Comparison of ENCODE assay signal across 16 cellular contexts in the genomic region with DNA sequence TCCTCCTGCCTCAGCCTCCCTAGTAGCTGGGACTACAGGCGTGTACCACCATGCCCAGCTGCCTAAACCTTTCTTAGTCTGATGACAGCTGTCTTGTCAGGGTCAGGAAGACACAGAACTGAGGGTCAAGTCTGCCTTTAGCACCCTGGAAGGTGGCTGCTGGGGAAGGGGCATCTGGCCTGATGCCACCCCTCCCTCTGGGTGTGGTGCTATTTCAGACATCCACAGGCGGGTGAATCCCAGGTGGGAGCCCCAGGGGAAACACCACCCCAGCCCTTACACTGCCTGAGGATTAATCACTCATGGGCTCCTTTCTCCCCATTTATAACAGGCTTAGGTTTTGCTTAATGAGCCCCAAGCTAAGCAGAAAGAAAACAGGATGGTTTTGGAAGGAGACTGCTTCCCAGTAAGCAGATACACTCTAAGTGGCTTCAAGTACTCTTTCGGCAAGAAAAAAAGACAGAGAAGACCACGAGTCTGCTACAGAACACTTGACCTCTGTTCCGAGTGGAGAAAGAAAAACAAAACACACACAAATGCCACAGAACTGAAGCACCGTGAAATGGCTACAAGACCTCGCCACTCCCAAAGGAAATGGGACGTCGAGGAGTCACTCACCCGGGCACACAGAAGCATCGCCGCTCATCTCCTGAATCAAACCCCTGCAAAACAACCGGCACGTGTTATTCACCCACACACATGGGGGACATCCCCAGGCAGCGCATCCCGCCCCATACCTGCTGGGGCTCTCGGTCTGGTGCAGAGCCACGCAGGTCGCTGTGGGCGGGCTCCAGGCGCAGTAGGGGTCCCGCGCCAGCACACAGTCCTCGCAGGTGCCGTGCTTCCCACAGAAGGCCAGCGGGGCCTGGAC.
DNase-seq lines count a peak whose midpoint lies in the region; ATAC-seq and TF ChIP-seq lines count a peak whose summit lies in the region.
"Had no signal": no experiment of that assay in that cellular context is flagged by ENCODE, and none has a peak within 500 bp of the region (broad histone marks: within the 10 kb centered on the region; RNA-seq: fewer than 3 reads in every experiment).

No MANE protein-coding gene starts in this region.

- peak overlapping the region in 4 of 8 donors; percentile 27 to 87 (median 80) for H3K27ac ChIP-seq in spleen
- H3K27ac ChIP-seq: thoracic aorta had no signal

- no peaks in the 10 kb centered on the region for H3K9me3 ChIP-seq in spleen
- H3K9me3 ChIP-seq: thoracic aorta had no signal

- 75 to 90% (median 87%) methylated on average over 14 to 26 of the region's 26 CpGs for WGBS in spleen, 5 donors

- peaks cover 19 to 36% of the 10 kb centered on the region in 2 donors for H3K36me3 Mint-ChIP-seq in activated T-cell treated with anti-CD3 and anti-CD28 coated beads, Interleukin-2, amount 50 U/mL, for 72 hours (ENCODE audit: insufficient read depth in 2 of 2)
- H3K36me3 Mint-ChIP-seq in T-cell: peaks cover 68% of the 10 kb centered on the region
- peaks cover 85% of the 10 kb centered on the region for H3K36me3 Mint-ChIP-seq in effector memory CD8-positive, alpha-beta T cell (ENCODE audit: insufficient read depth)

- H3K27me3 Mint-ChIP-seq in activated T-cell treated with anti-CD3 and anti-CD28 coated beads, Interleukin-2, amount 50 U/mL, for 72 hours (ENCODE audit: low read depth): no peaks in the 10 kb centered on the region
- no peaks in the 10 kb centered on the region for H3K27me3 Mint-ChIP-seq in T-cell
- no peaks in the 10 kb centered on the region for H3K27me3 Mint-ChIP-seq in effector memory CD8-positive, alpha-beta T cell

- no peak for TF ChIP-seq CTCF in spleen (IDR thresholded peaks at IDR 0.05 in 8 of 11, conservative IDR thresholded peaks at IDR 0.05 in 3 of 11)

- peaks cover 63% of the 10 kb centered on the region for H3K4me1 Mint-ChIP-seq in activated T-cell treated with anti-CD3 and anti-CD28 coated beads, Interleukin-2, amount 50 U/mL, for 72 hours (ENCODE audit: low read depth)
- H3K4me1 Mint-ChIP-seq in T-cell: peaks cover 61 to 69% (median 67%) of the 10 kb centered on the region in 3 donors
- peaks cover 17 to 22% of the 10 kb centered on the region in 2 donors for H3K4me1 Mint-ChIP-seq in effector memory CD8-positive, alpha-beta T cell (ENCODE audit: low read depth in 2 of 2)

- no peak for TF ChIP-seq POLR2A in spleen (IDR thresholded peaks at IDR 0.05)

- H3K27me3 ChIP-seq in spleen (replicated peaks in 1 of 7): no peaks in the 10 kb centered on the region

- peaks cover 4 to 81% (median 24%) of the 10 kb centered on the region in 6 donors for H3K4me1 ChIP-seq in spleen

- H3K9me3 Mint-ChIP-seq in activated T-cell treated with anti-CD3 and anti-CD28 coated beads, Interleukin-2, amount 50 U/mL, for 72 hours: no peaks in the 10 kb centered on the region
- H3K9me3 Mint-ChIP-seq in T-cell: no peaks in the 10 kb centered on the region
- H3K9me3 Mint-ChIP-seq in effector memory CD8-positive, alpha-beta T cell: no peaks in the 10 kb centered on the region

- POLR2A ChIA-PET in T-cell (lab: Charles Lee): no interaction called here

- no peak overlapping the region for H3K4me3 ChIP-seq in spleen
- H3K4me3 ChIP-seq: thoracic aorta had no signal

- intact Hi-C loops in spleen (cut with DNase I; ENCODE audit: low total_unique reads): no loop called here

- in situ Hi-C loops in KBM-7 (cut with MboI; ENCODE audit: low pct_unique_long_range_greater_than_20kb, low sequenced_read_pairs): no loop called here

- CTCF ChIA-PET in T-cell (lab: Charles Lee): interaction anchor here in 1 of 2 donors (2.4 kb wide), 1 partner anchor 168 kb away, joined by 12 read pairs; no protein-coding TSS in a partner anchor

- peak overlapping the region; percentile 85 for H3K27ac Mint-ChIP-seq in activated T-cell treated with anti-CD3 and anti-CD28 coated beads, Interleukin-2, amount 50 U/mL, for 72 hours
- peak overlapping the region; percentile 72 to 89 for H3K27ac Mint-ChIP-seq in T-cell
- peak overlapping the region; percentile 78 to 79 for H3K27ac Mint-ChIP-seq in effector memory CD8-positive, alpha-beta T cell

- H3K36me3 ChIP-seq in spleen: peaks cover 3 to 98% (median 85%) of the 10 kb centered on the region in 6 donors

- DNase-seq in activated T-cell treated with anti-CD3 and anti-CD28 coated beads, Interleukin-2, amount 50 U/mL, for 72 hours: no peak
- no peak for DNase-seq in activated T-cell treated with anti-CD3 and anti-CD28 coated beads, Interleukin-2, amount 50 U/mL, for 48 hours
- DNase-seq in T-cell (no peak), spleen (peak; percentile 78), NCI-H1694 (lab: John Stamatoyannopoulos, UW) (no peak), KBM-7 (no peak), NCI-H1417 treated with DMSO at 0.1 percent for 48 hours (lab: John Stamatoyannopoulos, UW) (no peak)
- DNase-seq in effector memory CD8-positive, alpha-beta T cell: no peak
- DNase-seq: activated CD8-positive, alpha-beta memory T cell treated with anti-CD3 and anti-CD28 coated beads, Interleukin-2, amount 50 U/mL, for 48 hours; aorta; DND-41; effector CD8-positive, alpha-beta T cell; mesendoderm; MM.1S; NCI-H2171 had no signal

- ATAC-seq in activated T-cell treated with anti-CD3 and anti-CD28 coated beads, Interleukin-2, amount 50 U/mL, for 72 hours (replicated peaks in 1 of 2): no peak
- no peak for ATAC-seq in T-cell (replicated peaks in 1 of 4)
- no peak for ATAC-seq in effector memory CD8-positive, alpha-beta T cell (replicated peaks)

- H3K4me3 Mint-ChIP-seq in activated T-cell treated with anti-CD3 and anti-CD28 coated beads, Interleukin-2, amount 50 U/mL, for 72 hours: no peak overlapping the region
- peak overlapping the region in 1 of 3 donors; percentile 13 for H3K4me3 Mint-ChIP-seq in T-cell
- H3K4me3 Mint-ChIP-seq in effector memory CD8-positive, alpha-beta T cell: no peak overlapping the region
